ENCODE assay signal across 17 cellular contexts in genomic region chr1:22212400-22213233, GRCh38.
DNase-seq lines count a peak whose midpoint lies in the region; ATAC-seq, FAIRE-seq and TF ChIP-seq lines count a peak whose summit lies in the region.
"Had no signal": no experiment of that assay in that cellular context is flagged by ENCODE, and none has a peak within 500 bp of the region (broad histone marks: within the 10 kb centered on the region; RNA-seq: fewer than 3 reads in every experiment).

No MANE protein-coding gene starts in this region.

- intact Hi-C loops in CD8-positive, alpha-beta T cell (cut with DNase I, micrococcal nuclease), result no loop called here

- no peaks in the 10 kb centered on the region for H4K20me1 ChIP-seq in BLaER1

- no peak for TF ChIP-seq CTCF in CD8-positive, alpha-beta T cell (IDR thresholded peaks at IDR 0.05)
- TF ChIP-seq CTCF in GM20000 (IDR thresholded peaks at IDR 0.05; ENCODE audit: extremely low read depth, missing control alignments), result no peak

- peaks cover 15% of the 10 kb centered on the region for H3K27me3 ChIP-seq in BLaER1
- peaks cover 5% of the 10 kb centered on the region for H3K27me3 ChIP-seq in CD8-positive, alpha-beta T cell (ENCODE audit: insufficient read depth, low read length)

- no peaks in the 10 kb centered on the region for H3K9me3 ChIP-seq in BLaER1
- no peaks in the 10 kb centered on the region for H3K9me3 ChIP-seq in CD8-positive, alpha-beta T cell (ENCODE audit: low read length)

- no peak for TF ChIP-seq POLR2A in GM12892 (IDR thresholded peaks at IDR 0.05; ENCODE audit: low read depth, low read length)

- H3K4me3 ChIP-seq in BLaER1, result no peak overlapping the region
- no peak overlapping the region for H3K4me3 ChIP-seq in CD8-positive, alpha-beta T cell (ENCODE audit: low read depth, low read length)
- H3K4me3 ChIP-seq: PC-9, SK-N-MC had no signal

- peak overlapping the region; percentile 16; the same call in 1 of the 2 replicates for H3K4me2 ChIP-seq in BLaER1
- H3K4me2 ChIP-seq: PC-9 had no signal

- H3K4me1 Mint-ChIP-seq in CD8-positive, alpha-beta T cell (ENCODE audit: low read depth), result no peaks in the 10 kb centered on the region
- H3K4me1 Mint-ChIP-seq: CD8-positive, alpha-beta memory T cell had no signal

- peaks cover 39% of the 10 kb centered on the region for H3K27me3 Mint-ChIP-seq in CD8-positive, alpha-beta T cell (ENCODE audit: low read depth)

- ATAC-seq in CD8-positive, alpha-beta T cell, result no peak
- ATAC-seq in HG02642 (IDR thresholded peaks at IDR 0.05; ENCODE audit: poor library complexity, unreplicated experiment), result no peak

- H3K27ac Mint-ChIP-seq in CD8-positive, alpha-beta T cell, result no peak overlapping the region

- H3K9ac ChIP-seq in BLaER1, result no peak overlapping the region

- H3K36me3 Mint-ChIP-seq in CD8-positive, alpha-beta T cell, result no peaks in the 10 kb centered on the region
- H3K36me3 Mint-ChIP-seq: CD8-positive, alpha-beta memory T cell had no signal

- CTCF ChIA-PET in CD8-positive, alpha-beta T cell (lab: Charles Lee), result no interaction called here

- H3K4me3 Mint-ChIP-seq in CD8-positive, alpha-beta T cell, result no peak overlapping the region
- H3K4me3 Mint-ChIP-seq: CD8-positive, alpha-beta memory T cell had no signal

- peaks cover 7% of the 10 kb centered on the region; the same call in 1 of the 2 replicates for H3K4me1 ChIP-seq in BLaER1
- no peaks in the 10 kb centered on the region for H3K4me1 ChIP-seq in CD8-positive, alpha-beta T cell (ENCODE audit: insufficient read depth, low read length)

- no peak for FAIRE-seq in GM12892 (lab: Jason Lieb, UNC)
- FAIRE-seq: H54 had no signal

- no peaks in the 10 kb centered on the region for H3K9me3 Mint-ChIP-seq in CD8-positive, alpha-beta T cell
- H3K9me3 Mint-ChIP-seq: CD8-positive, alpha-beta memory T cell had no signal

- DNase-seq in NCI-H1417 (lab: John Stamatoyannopoulos, UW) (peak in 2 of 3 experiments; percentile 43 to 66), NCI-H82 (lab: John Stamatoyannopoulos, UW) (peak; percentile 99), mesenteric fat pad (ENCODE audit: low spot score) (peak; percentile 24), GM12892 (ENCODE audit: insufficient read length) (no peak), GM20000 (ENCODE audit: low spot score) (no peak)
- DNase-seq in CD8-positive, alpha-beta T cell, result no peak
- DNase-seq: ACHN; CD8-positive, alpha-beta memory T cell; DMS 273 treated with DMSO at 0.1 percent for 48 hours; MV-4-11; NCI-H1930; NCI-H526 treated with DMSO at 0.1 percent for 48 hours; PC-9 had no signal

- H3K36me3 ChIP-seq in BLaER1, result no peaks in the 10 kb centered on the region
- H3K36me3 ChIP-seq in CD8-positive, alpha-beta T cell (ENCODE audit: insufficient read depth, low read length), result no peaks in the 10 kb centered on the region

- POLR2A ChIA-PET in CD8-positive, alpha-beta T cell (lab: Charles Lee), result no interaction called here

- no peak overlapping the region for H3K27ac ChIP-seq in BLaER1
- H3K27ac ChIP-seq in CD8-positive, alpha-beta T cell (ENCODE audit: low read depth, low read length), result no peak overlapping the region
- H3K27ac ChIP-seq: PC-9, SK-N-MC had no signal

Comparison
In these comparisons a context has a peak if more than half of its experiments do, and no peak if none do; other contexts are left out.
1. DNase-seq: peak in NCI-H1417 (2 of 3), NCI-H82 (single experiment) and mesenteric fat pad (single experiment); none in CD8-positive, alpha-beta T cell (0 of 7), GM12892 (single experiment) and GM20000 (single experiment).